Comparison of ENCODE assay signal across 1 cellular context in the genomic region with DNA sequence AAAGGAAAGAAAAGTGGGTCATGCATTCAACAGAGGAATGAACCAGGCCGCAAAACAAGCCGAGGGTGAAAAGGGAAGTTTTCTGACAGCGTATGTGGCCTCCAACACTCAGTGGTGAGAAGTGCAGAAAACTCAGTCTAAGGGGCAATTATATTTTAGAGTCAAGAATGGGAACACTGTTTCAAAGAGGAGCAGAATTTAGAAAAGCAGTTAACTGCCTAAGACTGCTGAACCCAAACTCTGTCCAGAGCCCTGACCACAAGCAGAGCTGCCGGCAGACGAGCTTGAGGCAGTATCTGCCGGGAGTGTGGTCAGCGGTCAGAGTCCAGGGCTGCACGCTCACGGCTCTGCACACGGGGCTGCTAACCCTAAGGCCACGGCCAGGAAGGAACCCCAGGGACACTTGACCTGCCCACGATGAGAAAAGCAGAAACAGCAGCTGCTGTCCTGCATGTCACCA.
TF ChIP-seq lines count a peak whose summit lies in the region.

No MANE protein-coding gene starts in this region.

TF ChIP-seq in HepG2, 621 proteins besides CTCF, POLR2A, EP300 and RAD21 (continued from another document and continues in another):
- TF ChIP-seq MTF2 (CRISPR knock-in tag; IDR thresholded peaks at IDR 0.05; ENCODE audit: borderline replicate concordance), result no peak
- TF ChIP-seq RXRA (CRISPR knock-in tag; IDR thresholded peaks at IDR 0.05), result peak; percentile 37; the same call in 1 of the 2 replicates
- peak; percentile 36; the same call in 1 of the 2 replicates for TF ChIP-seq ZNF788 (CRISPR knock-in tag; IDR thresholded peaks at IDR 0.05; ENCODE audit: borderline replicate concordance)
- TF ChIP-seq SMYD3 (CRISPR knock-in tag; IDR thresholded peaks at IDR 0.05), result no peak
- 0 out of 2 replicates have a peak, but pooled peaks have one; percentile 16 for TF ChIP-seq ELF3 (CRISPR knock-in tag; IDR thresholded peaks at IDR 0.05)
- TF ChIP-seq HNRNPL (IDR thresholded peaks at IDR 0.05; ENCODE audit: low read depth, low read length), result no peak
- TF ChIP-seq, protein P1, sequence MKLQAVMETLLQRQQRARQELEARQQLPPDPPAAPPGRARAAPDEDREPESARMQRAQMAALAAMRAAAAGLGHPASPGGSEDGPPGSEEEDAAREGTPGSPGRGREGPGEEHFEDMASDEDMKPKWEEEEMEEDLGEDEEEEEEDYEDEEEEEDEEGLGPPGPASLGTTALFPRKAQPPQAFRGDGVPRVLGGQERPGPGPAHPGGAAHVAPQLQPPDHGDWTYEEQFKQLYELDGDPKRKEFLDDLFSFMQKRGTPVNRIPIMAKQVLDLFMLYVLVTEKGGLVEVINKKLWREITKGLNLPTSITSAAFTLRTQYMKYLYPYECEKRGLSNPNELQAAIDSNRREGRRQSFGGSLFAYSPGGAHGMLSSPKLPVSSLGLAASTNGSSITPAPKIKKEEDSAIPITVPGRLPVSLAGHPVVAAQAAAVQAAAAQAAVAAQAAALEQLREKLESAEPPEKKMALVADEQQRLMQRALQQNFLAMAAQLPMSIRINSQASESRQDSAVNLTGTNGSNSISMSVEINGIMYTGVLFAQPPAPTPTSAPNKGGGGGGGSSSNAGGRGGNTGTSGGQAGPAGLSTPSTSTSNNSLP (IDR thresholded peaks at IDR 0.05; ENCODE audit: low read depth, low read length), result no peak
- TF ChIP-seq PITX1 (CRISPR knock-in tag; IDR thresholded peaks at IDR 0.05), result peak; percentile 40; the same call in 1 of the 2 replicates
- TF ChIP-seq ZNF687 (CRISPR knock-in tag; IDR thresholded peaks at IDR 0.05), result peak; percentile 72
- no peak for TF ChIP-seq U2AF1 (optimal IDR thresholded peaks at IDR 0.05; ENCODE audit: low read depth, low read length)
- 0 out of 2 replicates have a peak, but pooled peaks have one; percentile 12 for TF ChIP-seq HOXA3 (CRISPR knock-in tag; IDR thresholded peaks at IDR 0.05)
- TF ChIP-seq ZNF256 (CRISPR knock-in tag; conservative IDR thresholded peaks at IDR 0.05), result no peak
- no peak for TF ChIP-seq POGZ (CRISPR knock-in tag; IDR thresholded peaks at IDR 0.05)
- 0 out of 2 replicates have a peak, but pooled peaks have one; percentile 21 for TF ChIP-seq ZNF574 (CRISPR knock-in tag; IDR thresholded peaks at IDR 0.05)
- no peak for TF ChIP-seq FIP1L1 (IDR thresholded peaks at IDR 0.05; ENCODE audit: borderline replicate concordance, insufficient read depth, low read depth, low read length)
- peak; percentile 45; the same call in 1 of the 2 replicates for TF ChIP-seq ZSCAN25 (CRISPR knock-in tag; IDR thresholded peaks at IDR 0.05)
- peak; percentile 41; the same call in 1 of the 2 replicates for TF ChIP-seq ZNF598 (CRISPR knock-in tag; IDR thresholded peaks at IDR 0.05; ENCODE audit: borderline replicate concordance)
- TF ChIP-seq ZNF761 (CRISPR knock-in tag; conservative IDR thresholded peaks at IDR 0.05), result peak; percentile 53; the same call in 1 of the 2 replicates
- peak; percentile 63 for TF ChIP-seq ZNF768 (CRISPR knock-in tag; IDR thresholded peaks at IDR 0.05)
- TF ChIP-seq KDM5B (CRISPR knock-in tag; IDR thresholded peaks at IDR 0.05; ENCODE audit: borderline replicate concordance), result peak; percentile 41; the same call in 1 of the 2 replicates
- TF ChIP-seq, protein P2, sequence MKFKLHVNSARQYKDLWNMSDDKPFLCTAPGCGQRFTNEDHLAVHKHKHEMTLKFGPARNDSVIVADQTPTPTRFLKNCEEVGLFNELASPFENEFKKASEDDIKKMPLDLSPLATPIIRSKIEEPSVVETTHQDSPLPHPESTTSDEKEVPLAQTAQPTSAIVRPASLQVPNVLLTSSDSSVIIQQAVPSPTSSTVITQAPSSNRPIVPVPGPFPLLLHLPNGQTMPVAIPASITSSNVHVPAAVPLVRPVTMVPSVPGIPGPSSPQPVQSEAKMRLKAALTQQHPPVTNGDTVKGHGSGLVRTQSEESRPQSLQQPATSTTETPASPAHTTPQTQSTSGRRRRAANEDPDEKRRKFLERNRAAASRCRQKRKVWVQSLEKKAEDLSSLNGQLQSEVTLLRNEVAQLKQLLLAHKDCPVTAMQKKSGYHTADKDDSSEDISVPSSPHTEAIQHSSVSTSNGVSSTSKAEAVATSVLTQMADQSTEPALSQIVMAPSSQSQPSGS (CRISPR knock-in tag; IDR thresholded peaks at IDR 0.05), result 0 out of 2 replicates have a peak, but pooled peaks have one; percentile 20
- TF ChIP-seq SNAI1 (CRISPR knock-in tag; IDR thresholded peaks at IDR 0.05; ENCODE audit: borderline replicate concordance), result no peak
- no peak for TF ChIP-seq ISL2 (CRISPR knock-in tag; IDR thresholded peaks at IDR 0.05)
- 0 out of 2 replicates have a peak, but pooled peaks have one; percentile 14 for TF ChIP-seq ZNF629 (CRISPR knock-in tag; conservative IDR thresholded peaks at IDR 0.05)
- TF ChIP-seq, protein P3, sequence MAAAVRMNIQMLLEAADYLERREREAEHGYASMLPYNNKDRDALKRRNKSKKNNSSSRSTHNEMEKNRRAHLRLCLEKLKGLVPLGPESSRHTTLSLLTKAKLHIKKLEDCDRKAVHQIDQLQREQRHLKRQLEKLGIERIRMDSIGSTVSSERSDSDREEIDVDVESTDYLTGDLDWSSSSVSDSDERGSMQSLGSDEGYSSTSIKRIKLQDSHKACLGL (CRISPR knock-in tag; IDR thresholded peaks at IDR 0.05), result 0 out of 2 replicates have a peak, but pooled peaks have one; percentile 23
- TF ChIP-seq ZMYM3 (CRISPR knock-in tag; IDR thresholded peaks at IDR 0.05), result peak; percentile 60
- peak; percentile 55; the same call in 1 of the 2 replicates for TF ChIP-seq ZNF891 (CRISPR knock-in tag; IDR thresholded peaks at IDR 0.05)
- TF ChIP-seq DPF2 (CRISPR knock-in tag; IDR thresholded peaks at IDR 0.05; ENCODE audit: borderline replicate concordance, low read depth), result no peak
- 0 out of 2 replicates have a peak, but pooled peaks have one; percentile 20 for TF ChIP-seq EEA1 (CRISPR knock-in tag; IDR thresholded peaks at IDR 0.05; ENCODE audit: borderline replicate concordance)
- TF ChIP-seq, protein P4, sequence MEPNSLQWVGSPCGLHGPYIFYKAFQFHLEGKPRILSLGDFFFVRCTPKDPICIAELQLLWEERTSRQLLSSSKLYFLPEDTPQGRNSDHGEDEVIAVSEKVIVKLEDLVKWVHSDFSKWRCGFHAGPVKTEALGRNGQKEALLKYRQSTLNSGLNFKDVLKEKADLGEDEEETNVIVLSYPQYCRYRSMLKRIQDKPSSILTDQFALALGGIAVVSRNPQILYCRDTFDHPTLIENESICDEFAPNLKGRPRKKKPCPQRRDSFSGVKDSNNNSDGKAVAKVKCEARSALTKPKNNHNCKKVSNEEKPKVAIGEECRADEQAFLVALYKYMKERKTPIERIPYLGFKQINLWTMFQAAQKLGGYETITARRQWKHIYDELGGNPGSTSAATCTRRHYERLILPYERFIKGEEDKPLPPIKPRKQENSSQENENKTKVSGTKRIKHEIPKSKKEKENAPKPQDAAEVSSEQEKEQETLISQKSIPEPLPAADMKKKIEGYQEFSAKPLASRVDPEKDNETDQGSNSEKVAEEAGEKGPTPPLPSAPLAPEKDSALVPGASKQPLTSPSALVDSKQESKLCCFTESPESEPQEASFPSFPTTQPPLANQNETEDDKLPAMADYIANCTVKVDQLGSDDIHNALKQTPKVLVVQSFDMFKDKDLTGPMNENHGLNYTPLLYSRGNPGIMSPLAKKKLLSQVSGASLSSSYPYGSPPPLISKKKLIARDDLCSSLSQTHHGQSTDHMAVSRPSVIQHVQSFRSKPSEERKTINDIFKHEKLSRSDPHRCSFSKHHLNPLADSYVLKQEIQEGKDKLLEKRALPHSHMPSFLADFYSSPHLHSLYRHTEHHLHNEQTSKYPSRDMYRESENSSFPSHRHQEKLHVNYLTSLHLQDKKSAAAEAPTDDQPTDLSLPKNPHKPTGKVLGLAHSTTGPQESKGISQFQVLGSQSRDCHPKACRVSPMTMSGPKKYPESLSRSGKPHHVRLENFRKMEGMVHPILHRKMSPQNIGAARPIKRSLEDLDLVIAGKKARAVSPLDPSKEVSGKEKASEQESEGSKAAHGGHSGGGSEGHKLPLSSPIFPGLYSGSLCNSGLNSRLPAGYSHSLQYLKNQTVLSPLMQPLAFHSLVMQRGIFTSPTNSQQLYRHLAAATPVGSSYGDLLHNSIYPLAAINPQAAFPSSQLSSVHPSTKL (CRISPR knock-in tag; IDR thresholded peaks at IDR 0.05), result 0 out of 2 replicates have a peak, but pooled peaks have one; percentile 20
- 0 out of 2 replicates have a peak, but pooled peaks have one; percentile 26 for TF ChIP-seq KDM3A (CRISPR knock-in tag; IDR thresholded peaks at IDR 0.05; ENCODE audit: low read depth)
- TF ChIP-seq SRSF4 (IDR thresholded peaks at IDR 0.05; ENCODE audit: low read depth, low read length, poor library complexity, severe bottlenecking), result no peak
- TF ChIP-seq, protein P5, sequence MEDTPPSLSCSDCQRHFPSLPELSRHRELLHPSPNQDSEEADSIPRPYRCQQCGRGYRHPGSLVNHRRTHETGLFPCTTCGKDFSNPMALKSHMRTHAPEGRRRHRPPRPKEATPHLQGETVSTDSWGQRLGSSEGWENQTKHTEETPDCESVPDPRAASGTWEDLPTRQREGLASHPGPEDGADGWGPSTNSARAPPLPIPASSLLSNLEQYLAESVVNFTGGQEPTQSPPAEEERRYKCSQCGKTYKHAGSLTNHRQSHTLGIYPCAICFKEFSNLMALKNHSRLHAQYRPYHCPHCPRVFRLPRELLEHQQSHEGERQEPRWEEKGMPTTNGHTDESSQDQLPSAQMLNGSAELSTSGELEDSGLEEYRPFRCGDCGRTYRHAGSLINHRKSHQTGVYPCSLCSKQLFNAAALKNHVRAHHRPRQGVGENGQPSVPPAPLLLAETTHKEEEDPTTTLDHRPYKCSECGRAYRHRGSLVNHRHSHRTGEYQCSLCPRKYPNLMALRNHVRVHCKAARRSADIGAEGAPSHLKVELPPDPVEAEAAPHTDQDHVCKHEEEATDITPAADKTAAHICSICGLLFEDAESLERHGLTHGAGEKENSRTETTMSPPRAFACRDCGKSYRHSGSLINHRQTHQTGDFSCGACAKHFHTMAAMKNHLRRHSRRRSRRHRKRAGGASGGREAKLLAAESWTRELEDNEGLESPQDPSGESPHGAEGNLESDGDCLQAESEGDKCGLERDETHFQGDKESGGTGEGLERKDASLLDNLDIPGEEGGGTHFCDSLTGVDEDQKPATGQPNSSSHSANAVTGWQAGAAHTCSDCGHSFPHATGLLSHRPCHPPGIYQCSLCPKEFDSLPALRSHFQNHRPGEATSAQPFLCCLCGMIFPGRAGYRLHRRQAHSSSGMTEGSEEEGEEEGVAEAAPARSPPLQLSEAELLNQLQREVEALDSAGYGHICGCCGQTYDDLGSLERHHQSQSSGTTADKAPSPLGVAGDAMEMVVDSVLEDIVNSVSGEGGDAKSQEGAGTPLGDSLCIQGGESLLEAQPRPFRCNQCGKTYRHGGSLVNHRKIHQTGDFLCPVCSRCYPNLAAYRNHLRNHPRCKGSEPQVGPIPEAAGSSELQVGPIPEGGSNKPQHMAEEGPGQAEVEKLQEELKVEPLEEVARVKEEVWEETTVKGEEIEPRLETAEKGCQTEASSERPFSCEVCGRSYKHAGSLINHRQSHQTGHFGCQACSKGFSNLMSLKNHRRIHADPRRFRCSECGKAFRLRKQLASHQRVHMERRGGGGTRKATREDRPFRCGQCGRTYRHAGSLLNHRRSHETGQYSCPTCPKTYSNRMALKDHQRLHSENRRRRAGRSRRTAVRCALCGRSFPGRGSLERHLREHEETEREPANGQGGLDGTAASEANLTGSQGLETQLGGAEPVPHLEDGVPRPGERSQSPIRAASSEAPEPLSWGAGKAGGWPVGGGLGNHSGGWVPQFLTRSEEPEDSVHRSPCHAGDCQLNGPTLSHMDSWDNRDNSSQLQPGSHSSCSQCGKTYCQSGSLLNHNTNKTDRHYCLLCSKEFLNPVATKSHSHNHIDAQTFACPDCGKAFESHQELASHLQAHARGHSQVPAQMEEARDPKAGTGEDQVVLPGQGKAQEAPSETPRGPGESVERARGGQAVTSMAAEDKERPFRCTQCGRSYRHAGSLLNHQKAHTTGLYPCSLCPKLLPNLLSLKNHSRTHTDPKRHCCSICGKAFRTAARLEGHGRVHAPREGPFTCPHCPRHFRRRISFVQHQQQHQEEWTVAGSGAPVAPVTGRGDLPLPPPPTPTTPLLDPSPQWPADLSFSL (CRISPR knock-in tag; IDR thresholded peaks at IDR 0.05), result 0 out of 2 replicates have a peak, but pooled peaks have one; percentile 28
- no peak for TF ChIP-seq ZNF101 (CRISPR knock-in tag; IDR thresholded peaks at IDR 0.05; ENCODE audit: borderline replicate concordance, low read depth)
